1 cellular context compared by ENCODE assay signal in genomic region chr21:14737922-14738321, GRCh38.
TF ChIP-seq lines count a peak whose summit lies in the region.

No MANE protein-coding gene starts in this region.

TF ChIP-seq in K562, 482 proteins besides CTCF, POLR2A, EP300 and RAD21 (continued from another document and continues in another):
- TF ChIP-seq ZNF277 (CRISPR knock-in tag; IDR thresholded peaks at IDR 0.05; ENCODE audit: borderline replicate concordance) (no peak), RCOR1 (IDR thresholded peaks at IDR 0.05; ENCODE audit: borderline replicate concordance in 1 of 2, low read depth in 2 of 2, low read length in 2 of 2) (0 out of 4 replicates have a peak, but pooled peaks of 1 of the 2 experiments have one; percentile 21), LEF1 (IDR thresholded peaks at IDR 0.05) (no peak), COPS2 (conservative IDR thresholded peaks at IDR 0.05) (no peak), ASH1L (IDR thresholded peaks at IDR 0.05; ENCODE audit: borderline replicate concordance, low read depth, partially characterized antibody) (no peak), ILF3 (IDR thresholded peaks at IDR 0.05; ENCODE audit: borderline replicate concordance) (no peak), SMAD2 (IDR thresholded peaks at IDR 0.05; ENCODE audit: low read depth, low read length) (no peak), ZNF695 (CRISPR knock-in tag; IDR thresholded peaks at IDR 0.05) (no peak), FUS (optimal IDR thresholded peaks at IDR 0.05; ENCODE audit: low read depth, low read length) (no peak), CHD1 (IDR thresholded peaks at IDR 0.05; ENCODE audit: low read length) (no peak), IFI16 (CRISPR knock-in tag; IDR thresholded peaks at IDR 0.05) (no peak), TEAD4 (IDR thresholded peaks at IDR 0.05; ENCODE audit: low read length) (peak; percentile 37; the same call in 1 of the 2 replicates), TEAD4 (CRISPR knock-in tag; IDR thresholded peaks at IDR 0.05; ENCODE audit: borderline replicate concordance) (no peak), ARHGAP35 (IDR thresholded peaks at IDR 0.05; ENCODE audit: partially characterized antibody) (no peak), XRCC5 (IDR thresholded peaks at IDR 0.05; ENCODE audit: low read depth, low read length) (no peak), MBD2 (IDR thresholded peaks at IDR 0.05; ENCODE audit: borderline replicate concordance, low read depth) (no peak), PHF20 (IDR thresholded peaks at IDR 0.05; ENCODE audit: partially characterized antibody) (no peak), ARID3A (IDR thresholded peaks at IDR 0.05; ENCODE audit: borderline replicate concordance, low read depth, low read length) (peak; percentile 45; the same call in 1 of the 2 replicates), ETS1 (conservative IDR thresholded peaks at IDR 0.05; ENCODE audit: control insufficient read depth, low read depth, low read length) (no peak), ZNF197 (CRISPR knock-in tag; IDR thresholded peaks at IDR 0.05; ENCODE audit: low read depth) (no peak), SIN3A (IDR thresholded peaks at IDR 0.05; ENCODE audit: borderline replicate concordance in 2 of 2, control insufficient read depth in 1 of 2, low read depth in 2 of 2, low read length in 2 of 2) (no peak), CHAMP1 (IDR thresholded peaks at IDR 0.05) (peak; percentile 81), TAF7 (tag; IDR thresholded peaks at IDR 0.05) (no peak), STAG1 (CRISPR knock-in tag; IDR thresholded peaks at IDR 0.05; ENCODE audit: borderline replicate concordance) (no peak), SRSF9 (IDR thresholded peaks at IDR 0.05; ENCODE audit: borderline replicate concordance, low read depth, low read length) (no peak), TEAD1 (CRISPR knock-in tag; IDR thresholded peaks at IDR 0.05) (no peak), YY1 (IDR thresholded peaks at IDR 0.05; ENCODE audit: borderline replicate concordance in 1 of 3, control insufficient read depth in 1 of 3, extremely low read depth in 1 of 3, insufficient read depth in 3 of 3, insufficient read length in 1 of 3, insufficient replicate concordance in 2 of 3, low read depth in 1 of 3, low read length in 2 of 3) (no peak), EP400 (IDR thresholded peaks at IDR 0.05) (no peak), HMGXB4 (CRISPR knock-in tag; IDR thresholded peaks at IDR 0.05) (no peak), CTCFL (IDR thresholded peaks at IDR 0.05; ENCODE audit: borderline replicate concordance, insufficient read depth, low read depth, low read length, poor library complexity, severe bottlenecking) (no peak), BACH1 (tag; IDR thresholded peaks at IDR 0.05) (no peak), ZFP36 (IDR thresholded peaks at IDR 0.05; ENCODE audit: low read depth, low read length, partially characterized antibody) (no peak), ZNF77 (CRISPR knock-in tag; IDR thresholded peaks at IDR 0.05) (no peak), ZNF507 (tag; conservative IDR thresholded peaks at IDR 0.05) (no peak), ZNF586 (CRISPR knock-in tag; conservative IDR thresholded peaks at IDR 0.05) (no peak), E2F8 (IDR thresholded peaks at IDR 0.05; ENCODE audit: low read depth, partially characterized antibody) (no peak), GABPA (tag; conservative IDR thresholded peaks at IDR 0.05; ENCODE audit: low read depth) (no peak), GMEB1 (CRISPR knock-in tag; IDR thresholded peaks at IDR 0.05) (no peak), ZNF551 (CRISPR knock-in tag; IDR thresholded peaks at IDR 0.05) (no peak), FOXM1 (IDR thresholded peaks at IDR 0.05; ENCODE audit: low read depth) (0 out of 2 replicates have a peak, but pooled peaks have one; percentile 21), FOXM1 (CRISPR knock-in tag; IDR thresholded peaks at IDR 0.05; ENCODE audit: low read depth) (no peak), GTF2F1 (IDR thresholded peaks at IDR 0.05; ENCODE audit: low read depth, low read length) (no peak), CGGBP1 (CRISPR knock-in tag; IDR thresholded peaks at IDR 0.05) (no peak), CBFB (CRISPR knock-in tag; IDR thresholded peaks at IDR 0.05) (no peak), ZNF445 (CRISPR knock-in tag; IDR thresholded peaks at IDR 0.05; ENCODE audit: low read depth) (no peak), TFE3 (CRISPR knock-in tag; IDR thresholded peaks at IDR 0.05) (no peak), BRD4 (IDR thresholded peaks at IDR 0.05) (no peak), MYC (IDR thresholded peaks at IDR 0.05; ENCODE audit: low read depth, low read length) (0 out of 2 replicates have a peak, but pooled peaks have one; percentile 14), MYC (CRISPR knock-in tag; IDR thresholded peaks at IDR 0.05; ENCODE audit: borderline replicate concordance, low read depth) (no peak)
